ENCODE assay signal across 23 cellular contexts in the genomic region with DNA sequence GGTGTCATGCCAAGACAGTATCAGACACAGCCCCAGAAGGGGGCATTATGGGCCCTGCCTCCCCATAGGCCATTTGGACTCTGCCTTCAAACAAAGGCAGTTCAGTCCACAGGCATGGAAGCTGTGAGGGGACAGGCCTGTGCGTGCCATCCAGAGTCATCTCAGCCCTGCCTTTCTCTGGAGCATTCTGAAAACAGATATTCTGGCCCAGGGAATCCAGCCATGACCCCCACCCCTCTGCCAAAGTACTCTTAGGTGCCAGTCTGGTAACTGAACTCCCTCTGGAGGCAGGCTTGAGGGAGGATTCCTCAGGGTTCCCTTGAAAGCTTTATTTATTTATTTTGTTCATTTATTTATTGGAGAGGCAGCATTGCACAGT. TPM values are rescaled to one million over a fixed set of nuclear protein-coding genes. Genes with fewer than 3 reads are reported as not detected.
DNase-seq lines count a peak whose midpoint lies in the region; ATAC-seq and TF ChIP-seq lines count a peak whose summit lies in the region.
"Had no signal": no experiment of that assay in that cellular context is flagged by ENCODE, and none has a peak within 500 bp of the region (broad histone marks: within the 10 kb centered on the region; RNA-seq: fewer than 3 reads in every experiment).

No MANE protein-coding gene starts in this region.

- H3K27ac Mint-ChIP-seq in CD4-positive, alpha-beta T cell: peak overlapping the region; percentile 84
- peak overlapping the region in 2 of 3 donors; percentile 55 to 90 for H3K27ac Mint-ChIP-seq in IgD-negative memory B cell
- H3K27ac Mint-ChIP-seq in activated naive CD8-positive, alpha-beta T cell treated with anti-CD3 and anti-CD28 coated beads, Interleukin-2, amount 10 ng/mL, durations not matched to agents 7 days and 5 days: peak overlapping the region; percentile 96
- H3K27ac Mint-ChIP-seq in naive thymus-derived CD4-positive, alpha-beta T cell: peak overlapping the region in 7 of 9 donors; percentile 36 to 98 (median 88)
- H3K27ac Mint-ChIP-seq: activated naive CD4-positive, alpha-beta T cell treated with anti-CD3 and anti-CD28 coated beads for 36 hours; H9 had no signal

- CTCF ChIA-PET in CD4-positive, alpha-beta T cell (lab: Charles Lee): interaction anchor here (0.7 to 1.2 kb wide), 4 partner anchors 41 to 193 kb away, joined by 3 to 4 read pairs (median 3); no protein-coding TSS in a partner anchor
- CTCF ChIA-PET in naive thymus-derived CD4-positive, alpha-beta T cell (lab: Charles Lee): interaction anchor here (0.9 to 4.0 kb wide), 8 partner anchors 11 to 178 kb away, joined by 3 to 29 read pairs (median 6); a partner anchor contains a TSS

- no peaks in the 10 kb centered on the region for H3K9me3 ChIP-seq in CD4-positive, alpha-beta T cell (ENCODE audit: control insufficient read depth, low read length)
- H3K9me3 ChIP-seq in naive thymus-derived CD4-positive, alpha-beta T cell (ENCODE audit: control insufficient read depth in 2 of 3, low read length in 3 of 3): no peaks in the 10 kb centered on the region
- H3K9me3 ChIP-seq: body of pancreas, MG63, pancreas, sigmoid colon had no signal

- H3K4me3 ChIP-seq in naive thymus-derived CD4-positive, alpha-beta T cell (ENCODE audit: low read length): no peak overlapping the region
- H3K4me3 ChIP-seq: body of pancreas, MG63, pancreas, sigmoid colon had no signal

- peaks cover 87% of the 10 kb centered on the region for H3K4me1 Mint-ChIP-seq in CD4-positive, alpha-beta T cell (ENCODE audit: low read depth)
- H3K4me1 Mint-ChIP-seq in IgD-negative memory B cell: peaks cover 62 to 68% (median 63%) of the 10 kb centered on the region in 3 donors
- H3K4me1 Mint-ChIP-seq in activated naive CD8-positive, alpha-beta T cell treated with anti-CD3 and anti-CD28 coated beads, Interleukin-2, amount 10 ng/mL, durations not matched to agents 7 days and 5 days: peaks cover 80% of the 10 kb centered on the region
- H3K4me1 Mint-ChIP-seq in naive thymus-derived CD4-positive, alpha-beta T cell: peaks cover 58 to 96% (median 67%) of the 10 kb centered on the region in 7 donors

- intact Hi-C loops in CD4-positive, alpha-beta T cell (cut with DNase I, micrococcal nuclease): loop anchor here in 1 of 2 experiments (5.0 kb wide), 1 partner anchor 49 kb away; no protein-coding TSS in a partner anchor
- intact Hi-C loops in naive thymus-derived CD4-positive, alpha-beta T cell (cut with micrococcal nuclease): loop anchor here in 1 of 2 donors (2.0 to 10.0 kb wide), 3 partner anchors 16 to 434 kb away; a partner anchor contains a TSS

- peaks cover 74% of the 10 kb centered on the region for H3K36me3 Mint-ChIP-seq in CD4-positive, alpha-beta T cell (ENCODE audit: low read depth)
- peaks cover 10% of the 10 kb centered on the region for H3K36me3 Mint-ChIP-seq in IgD-negative memory B cell
- H3K36me3 Mint-ChIP-seq in activated naive CD8-positive, alpha-beta T cell treated with anti-CD3 and anti-CD28 coated beads, Interleukin-2, amount 10 ng/mL, durations not matched to agents 7 days and 5 days: peaks cover 50% of the 10 kb centered on the region
- H3K36me3 Mint-ChIP-seq in naive thymus-derived CD4-positive, alpha-beta T cell: peaks cover 18 to 64% (median 34%) of the 10 kb centered on the region in 5 donors

- no peaks in the 10 kb centered on the region for H3K27me3 ChIP-seq in CD4-positive, alpha-beta T cell (ENCODE audit: control insufficient read depth, insufficient read depth, low read length)
- H3K27me3 ChIP-seq in naive thymus-derived CD4-positive, alpha-beta T cell (ENCODE audit: control insufficient read depth in 2 of 2, insufficient read depth in 2 of 2, low read length in 2 of 2): no peaks in the 10 kb centered on the region
- H3K27me3 ChIP-seq: body of pancreas, MG63, pancreas, sigmoid colon had no signal

- H3K27ac ChIP-seq in CD4-positive, alpha-beta T cell (ENCODE audit: low read depth, low read length): peak overlapping the region; percentile 72
- H3K27ac ChIP-seq in naive thymus-derived CD4-positive, alpha-beta T cell (ENCODE audit: low read depth, low read length): peak overlapping the region; percentile 58
- H3K27ac ChIP-seq: body of pancreas, pancreas, WERI-Rb-1 had no signal

- ATAC-seq in CD4-positive, alpha-beta T cell (ENCODE audit: poor library complexity): no peak
- no peak for ATAC-seq in activated naive CD8-positive, alpha-beta T cell treated with anti-CD3 and anti-CD28 coated beads, Interleukin-2, amount 10 ng/mL, durations not matched to agents 7 days and 5 days (ENCODE audit: low read depth)
- ATAC-seq in naive thymus-derived CD4-positive, alpha-beta T cell: no peak
- no peak for ATAC-seq in HG03095 (IDR thresholded peaks at IDR 0.05; ENCODE audit: unreplicated experiment)
- ATAC-seq: body of pancreas, left ventricle myocardium superior, pancreas, Right ventricle myocardium inferior had no signal

- no peak for TF ChIP-seq CTCF in CD4-positive, alpha-beta T cell (IDR thresholded peaks at IDR 0.05)

- no peak for DNase-seq in CD4-positive, alpha-beta T cell
- no peak for DNase-seq in activated naive CD8-positive, alpha-beta T cell treated with anti-CD3 and anti-CD28 coated beads, Interleukin-2, amount 10 ng/mL, durations not matched to agents 7 days and 5 days
- no peak for DNase-seq in naive thymus-derived CD4-positive, alpha-beta T cell
- DNase-seq in HCEC 1CT: no peak
- no peak for DNase-seq in stimulated activated naive CD4-positive, alpha-beta T cell treated with Interleukin-2 at 50 U/mL for 16 hours (lab: John Stamatoyannopoulos, UW)
- DNase-seq: activated naive CD4-positive, alpha-beta T cell treated with anti-CD3 and anti-CD28 coated beads for 36 hours; body of pancreas; Calu3; dermis blood vessel endothelial cell; foreskin melanocyte; H9; left ventricle myocardium superior; MG63; NCI-H187 treated with DMSO at 0.1 percent for 48 hours; NCI-H446 treated with DMSO at 0.1 percent for 48 hours; pancreas; sigmoid colon; stimulated activated CD4-positive, alpha-beta T cell treated with anti-CD3 and anti-CD28 coated beads, Interleukin-1b, Interleukin-23, amount 100 ng/mL, for 48 hours; WERI-Rb-1 had no signal

- H3K36me3 ChIP-seq in naive thymus-derived CD4-positive, alpha-beta T cell (ENCODE audit: control insufficient read depth in 2 of 3, insufficient read depth in 3 of 3, low read length in 3 of 3): peaks cover 18 to 49% (median 24%) of the 10 kb centered on the region in 3 experiments
- H3K36me3 ChIP-seq: MG63, pancreas, sigmoid colon, WERI-Rb-1 had no signal

- H3K27me3 Mint-ChIP-seq in CD4-positive, alpha-beta T cell: no peaks in the 10 kb centered on the region
- peaks cover 3% of the 10 kb centered on the region for H3K27me3 Mint-ChIP-seq in IgD-negative memory B cell
- no peaks in the 10 kb centered on the region for H3K27me3 Mint-ChIP-seq in activated naive CD8-positive, alpha-beta T cell treated with anti-CD3 and anti-CD28 coated beads, Interleukin-2, amount 10 ng/mL, durations not matched to agents 7 days and 5 days
- H3K27me3 Mint-ChIP-seq in naive thymus-derived CD4-positive, alpha-beta T cell: no peaks in the 10 kb centered on the region

- peaks cover 47 to 96% of the 10 kb centered on the region in 2 donors for H3K4me1 ChIP-seq in naive thymus-derived CD4-positive, alpha-beta T cell (ENCODE audit: control insufficient read depth in 2 of 2, insufficient read depth in 2 of 2, low read length in 2 of 2)
- H3K4me1 ChIP-seq: body of pancreas, pancreas, sigmoid colon had no signal

- no peak overlapping the region for H3K4me3 Mint-ChIP-seq in CD4-positive, alpha-beta T cell
- peak overlapping the region in 1 of 4 donors; percentile 9 for H3K4me3 Mint-ChIP-seq in IgD-negative memory B cell
- H3K4me3 Mint-ChIP-seq in activated naive CD8-positive, alpha-beta T cell treated with anti-CD3 and anti-CD28 coated beads, Interleukin-2, amount 10 ng/mL, durations not matched to agents 7 days and 5 days: peak overlapping the region; percentile 65
- peak overlapping the region in 3 of 10 donors; percentile 5 to 82 (median 66) for H3K4me3 Mint-ChIP-seq in naive thymus-derived CD4-positive, alpha-beta T cell
- H3K4me3 Mint-ChIP-seq: activated naive CD4-positive, alpha-beta T cell treated with anti-CD3 and anti-CD28 coated beads for 36 hours; H9 had no signal

- no peaks in the 10 kb centered on the region for H3K9me3 Mint-ChIP-seq in CD4-positive, alpha-beta T cell
- H3K9me3 Mint-ChIP-seq in IgD-negative memory B cell: peaks cover 0 to 4% (median 4%) of the 10 kb centered on the region in 3 donors
- peaks cover 5% of the 10 kb centered on the region for H3K9me3 Mint-ChIP-seq in activated naive CD8-positive, alpha-beta T cell treated with anti-CD3 and anti-CD28 coated beads, Interleukin-2, amount 10 ng/mL, durations not matched to agents 7 days and 5 days
- peaks cover 0 to 8% (median 2%) of the 10 kb centered on the region in 11 donors for H3K9me3 Mint-ChIP-seq in naive thymus-derived CD4-positive, alpha-beta T cell
- H3K9me3 Mint-ChIP-seq: H9 had no signal

- POLR2A ChIA-PET in CD4-positive, alpha-beta T cell (lab: Charles Lee): interaction anchor here (0.8 to 17.1 kb wide), 7 partner anchors 10 to 176 kb away, joined by 3 to 392 read pairs (median 57); a partner anchor contains a TSS
- POLR2A ChIA-PET in activated naive CD8-positive, alpha-beta T cell treated with anti-CD3 and anti-CD28 coated beads, Interleukin-2, amount 10 ng/mL, durations not matched to agents 7 days and 5 days (lab: Charles Lee): interaction anchor here (0.8 to 32.4 kb wide), 9 partner anchors 8 to 177 kb away, joined by 3 to 608 read pairs (median 109); a partner anchor contains a TSS
- POLR2A ChIA-PET in naive thymus-derived CD4-positive, alpha-beta T cell (lab: Charles Lee): interaction anchor here (1.0 to 15.8 kb wide), 9 partner anchors 11 to 51 kb away, joined by 3 to 255 read pairs (median 37); a partner anchor contains a TSS

RNA-seq across cellular contexts. Expression of a gene that starts 14.6 kb away (rescaled TPM):
- 100 to 1,000 TPM; 193 to 203 TPM for total RNA-seq in CD4-positive, alpha-beta T cell
- 97.1 TPM for polyA plus RNA-seq in IgD-negative memory B cell
- total RNA-seq in activated naive CD8-positive, alpha-beta T cell treated with anti-CD3 and anti-CD28 coated beads, Interleukin-2, amount 10 ng/mL, durations not matched to agents 7 days and 5 days: 100 to 1,000 TPM; 304 TPM
- total RNA-seq in naive thymus-derived CD4-positive, alpha-beta T cell: 100 to 1,000 TPM; 154 to 300 (median 184) TPM
- polyA plus RNA-seq in naive thymus-derived CD4-positive, alpha-beta T cell: 100 to 1,000 TPM in 1 of 2 donors, 10 to 100 TPM in 1; 85.2 to 163 TPM
- total RNA-seq: dermis blood vessel endothelial cell, H9, myocyte had no signal
